In genomic region chr12:95107362-95107761, GRCh38 we compare ENCODE assay signal across 32 cellular contexts.
"Had no signal": no experiment of that assay in that cellular context is flagged by ENCODE, and none has a peak within 500 bp of the region (broad histone marks: within the 10 kb centered on the region; RNA-seq: fewer than 3 reads in every experiment).

No MANE protein-coding gene starts in this region.

- H3K36me3 ChIP-seq: MG63, SJCRH30 had no signal

- FAIRE-seq: TTC549 had no signal

- H3K4me1 ChIP-seq: adrenal gland had no signal

- H3K27me3 ChIP-seq: adrenal gland, brain microvascular endothelial cell, MG63, SJCRH30 had no signal

- H3K27me3 Mint-ChIP-seq: activated CD4-positive, alpha-beta T cell treated with anti-CD3 and anti-CD28 coated beads for 36 hours; activated CD4-positive, alpha-beta T cell treated with anti-CD3 and anti-CD28 coated beads, Interleukin-2, amount 10 ng/mL, durations not matched to agents 7 days and 5 days; activated T-cell treated with anti-CD3 and anti-CD28 coated beads, Interleukin-2, amount 50 U/mL, for 24 hours had no signal

- H3K9me3 Mint-ChIP-seq: activated CD4-positive, alpha-beta T cell treated with anti-CD3 and anti-CD28 coated beads, Interleukin-2, amount 10 ng/mL, durations not matched to agents 7 days and 5 days; activated naive CD4-positive, alpha-beta T cell treated with anti-CD3 and anti-CD28 coated beads for 36 hours; activated naive CD4-positive, alpha-beta T cell treated with anti-CD3 and anti-CD28 coated beads, Interleukin-2, amount 50 U/mL, for 72 hours; activated T-cell treated with anti-CD3 and anti-CD28 coated beads, Interleukin-2, amount 50 U/mL, for 24 hours; activated T-helper 2 cell treated with anti-CD3 and anti-CD28 coated beads, Interferon-gamma antibody, Interleukin-2, Interleukin-4, amounts not matched to agents 10 μg/mL and 5 μg/mL and 100 μg/mL, durations not matched to agents 14 hours and 24 hours and 36 hours; T-helper 1 cell treated with Interleukin-12 subunit alpha and Interleukin-12 subunit beta and Interleukin-4 antibody, amounts not matched to agents 30 μg/mL and 1 μg/mL, for 36 hours; T-helper 2 cell treated with Interferon-gamma antibody and Interleukin-4, amounts not matched to agents 5 μg/mL and 100 μg/mL, for 36 hours; WTC11 had no signal

- H3K27ac Mint-ChIP-seq: activated CD4-positive, alpha-beta T cell treated with anti-CD3 and anti-CD28 coated beads for 36 hours; activated CD4-positive, alpha-beta T cell treated with anti-CD3 and anti-CD28 coated beads, Interleukin-2, amount 10 ng/mL, durations not matched to agents 7 days and 5 days; activated CD8-positive, alpha-beta T cell treated with anti-CD3 and anti-CD28 coated beads, Interleukin-2, amount 10 ng/mL, durations not matched to agents 7 days and 5 days; activated naive CD4-positive, alpha-beta T cell treated with anti-CD3 and anti-CD28 coated beads for 36 hours; activated naive CD4-positive, alpha-beta T cell treated with anti-CD3 and anti-CD28 coated beads, Interleukin-2, amount 50 U/mL, for 72 hours; activated T-cell treated with anti-CD3 and anti-CD28 coated beads, Interleukin-2, amount 50 U/mL, for 24 hours; activated T-helper 2 cell treated with anti-CD3 and anti-CD28 coated beads, Interferon-gamma antibody, Interleukin-2, Interleukin-4, amounts not matched to agents 10 μg/mL and 5 μg/mL and 100 μg/mL, durations not matched to agents 14 hours and 24 hours and 36 hours; T-helper 1 cell treated with Interleukin-12 subunit alpha and Interleukin-12 subunit beta and Interleukin-4 antibody, amounts not matched to agents 30 μg/mL and 1 μg/mL, for 36 hours; T-helper 2 cell treated with Interferon-gamma antibody and Interleukin-4, amounts not matched to agents 5 μg/mL and 100 μg/mL, for 36 hours; WTC11 had no signal

- ATAC-seq: activated CD4-positive, alpha-beta T cell treated with anti-CD3 and anti-CD28 coated beads for 36 hours; activated CD4-positive, CD25-positive, alpha-beta regulatory T cell treated with anti-CD3 and anti-CD28 coated beads, Interleukin-2, amount 50 U/mL, for 24 hours; activated CD8-positive, alpha-beta T cell treated with anti-CD3 and anti-CD28 coated beads, Interleukin-2, amount 10 ng/mL, durations not matched to agents 7 days and 5 days; activated naive CD4-positive, alpha-beta T cell treated with anti-CD3 and anti-CD28 coated beads, Interleukin-2, amount 50 U/mL, for 72 hours; Panc1; WTC11 had no signal

- H3K4me3 ChIP-seq: adrenal gland, MG63, SJCRH30, SK-N-MC had no signal

- H3K9me3 ChIP-seq: adrenal gland, MG63, SJCRH30 had no signal

- H3K4me3 Mint-ChIP-seq: activated CD4-positive, alpha-beta T cell treated with anti-CD3 and anti-CD28 coated beads for 36 hours; activated CD4-positive, alpha-beta T cell treated with anti-CD3 and anti-CD28 coated beads, Interleukin-2, amount 10 ng/mL, durations not matched to agents 7 days and 5 days; activated CD8-positive, alpha-beta T cell treated with anti-CD3 and anti-CD28 coated beads, Interleukin-2, amount 10 ng/mL, durations not matched to agents 7 days and 5 days; activated naive CD4-positive, alpha-beta T cell treated with anti-CD3 and anti-CD28 coated beads for 36 hours; activated T-cell treated with anti-CD3 and anti-CD28 coated beads, Interleukin-2, amount 50 U/mL, for 24 hours; T-helper 1 cell treated with Interleukin-12 subunit alpha and Interleukin-12 subunit beta and Interleukin-4 antibody, amounts not matched to agents 30 μg/mL and 1 μg/mL, for 36 hours; T-helper 2 cell treated with Interferon-gamma antibody and Interleukin-4, amounts not matched to agents 5 μg/mL and 100 μg/mL, for 36 hours; WTC11 had no signal

- H3K4me1 Mint-ChIP-seq: WTC11 had no signal

- DNase-seq: activated CD4-positive, alpha-beta T cell treated with anti-CD3 and anti-CD28 coated beads for 36 hours; activated CD4-positive, alpha-beta T cell treated with anti-CD3 and anti-CD28 coated beads, Interleukin-2, amount 10 ng/mL, durations not matched to agents 7 days and 5 days; activated CD4-positive, alpha-beta T cell treated with anti-CD3 and anti-CD28 coated beads, Interleukin-2, amount 50 U/mL, for 48 hours; activated CD8-positive, alpha-beta T cell treated with anti-CD3 and anti-CD28 coated beads, Interleukin-2, amount 10 ng/mL, durations not matched to agents 7 days and 5 days; activated gamma-delta T cell treated with Interleukin-2 at 50 U/mL for 16 hours; activated naive CD4-positive, alpha-beta T cell treated with anti-CD3 and anti-CD28 coated beads for 36 hours; activated T-cell treated with anti-CD3 and anti-CD28 coated beads, Interleukin-2, amount 50 U/mL, for 24 hours; adrenal gland; anterior cingulate cortex; brain microvascular endothelial cell; central memory CD4-positive, alpha-beta T cell; Kasumi-1; KG1; MG63; NCI-H1048; NCI-H1105 treated with DMSO at 0.1 percent for 48 hours; NCI-H1436; NCI-H1694 treated with DMSO at 0.1 percent for 48 hours; NCI-H2029; NCI-H345; NCI-H524 treated with DMSO at 0.1 percent for 48 hours; SHP77; SJCRH30 had no signal

- H3K36me3 Mint-ChIP-seq: activated naive CD4-positive, alpha-beta T cell treated with anti-CD3 and anti-CD28 coated beads, Interleukin-2, amount 50 U/mL, for 72 hours had no signal

- H3K27ac ChIP-seq: adrenal gland, brain microvascular endothelial cell, SJCRH30, SK-N-MC had no signal
